ENCODE assay signal across 27 cellular contexts in genomic region chr7:70894799-70895198, GRCh38.
"Had no signal": no experiment of that assay in that cellular context is flagged by ENCODE, and none has a peak within 500 bp of the region (broad histone marks: within the 10 kb centered on the region; RNA-seq: fewer than 3 reads in every experiment).

No MANE protein-coding gene starts in this region.

- H3K4me3 Mint-ChIP-seq: activated CD4-positive, alpha-beta T cell treated with anti-CD3 and anti-CD28 coated beads for 36 hours; activated CD8-positive, alpha-beta T cell treated with anti-CD3 and anti-CD28 coated beads, Interleukin-2, amount 10 ng/mL, durations not matched to agents 7 days and 5 days; activated naive CD4-positive, alpha-beta T cell treated with anti-CD3 and anti-CD28 coated beads, Interleukin-2, amount 50 U/mL, for 24 hours; activated T-cell treated with anti-CD3 and anti-CD28 coated beads, Interleukin-2, amount 50 U/mL, for 24 hours; activated T-helper 1 cell treated with anti-CD3 and anti-CD28 coated beads, Interleukin-12 subunit alpha, Interleukin-12 subunit beta, Interleukin-2, Interleukin-4 antibody, amounts not matched to agents 30 ng/mL and 10 ng/mL and 1 ng/mL, durations not matched to agents 14 hours and 24 hours and 36 hours; T-cell had no signal

- H3K4me3 ChIP-seq: ascending aorta, body of pancreas, MG63, SK-N-MC had no signal

- H3K36me3 Mint-ChIP-seq: activated naive CD4-positive, alpha-beta T cell treated with anti-CD3 and anti-CD28 coated beads, Interleukin-2, amount 50 U/mL, for 24 hours; T-cell had no signal

- H3K27ac ChIP-seq: ascending aorta, body of pancreas, SK-N-MC, VCaP had no signal

- H3K4me1 Mint-ChIP-seq: activated CD4-positive, alpha-beta T cell treated with anti-CD3 and anti-CD28 coated beads for 36 hours; activated naive CD4-positive, alpha-beta T cell treated with anti-CD3 and anti-CD28 coated beads, Interleukin-2, amount 50 U/mL, for 24 hours; T-cell had no signal

- H3K9me3 ChIP-seq: MG63 had no signal

- H3K4me1 ChIP-seq: ascending aorta, body of pancreas had no signal

- ATAC-seq: activated CD4-positive, alpha-beta T cell treated with anti-CD3 and anti-CD28 coated beads for 36 hours; activated CD8-positive, alpha-beta T cell treated with anti-CD3 and anti-CD28 coated beads, Interleukin-2, amount 10 ng/mL, durations not matched to agents 7 days and 5 days; body of pancreas; Panc1; Right ventricle myocardium inferior; T-cell had no signal

- H3K36me3 ChIP-seq: ascending aorta, MG63 had no signal

- DNase-seq: activated CD4-positive, alpha-beta T cell treated with anti-CD3 and anti-CD28 coated beads for 36 hours; activated CD8-positive, alpha-beta T cell treated with anti-CD3 and anti-CD28 coated beads, Interleukin-2, amount 10 ng/mL, durations not matched to agents 7 days and 5 days; activated effector memory CD4-positive, alpha-beta T cell treated with Interleukin-2 at 50 U/mL for 16 hours; activated naive CD4-positive, alpha-beta T cell; activated T-cell treated with anti-CD3 and anti-CD28 coated beads, Interleukin-2, amount 50 U/mL, for 24 hours; body of pancreas; central memory CD4-positive, alpha-beta T cell; MG63; MV-4-11; NCI-H1092 treated with DMSO at 0.1 percent for 48 hours; NCI-H1436; NCI-H1694 treated with DMSO at 0.1 percent for 48 hours; NCI-H2029 treated with DMSO at 0.1 percent for 48 hours; NCI-H345; NCI-H510A; NCI-H526 treated with DMSO at 0.1 percent for 48 hours; NCI-H82; RPMI8226; T-cell; T-helper 2 cell had no signal

- H3K27me3 Mint-ChIP-seq: activated CD4-positive, alpha-beta T cell treated with anti-CD3 and anti-CD28 coated beads for 36 hours; activated naive CD4-positive, alpha-beta T cell treated with anti-CD3 and anti-CD28 coated beads, Interleukin-2, amount 50 U/mL, for 24 hours; activated T-cell treated with anti-CD3 and anti-CD28 coated beads, Interleukin-2, amount 50 U/mL, for 24 hours; T-cell had no signal

- H3K27me3 ChIP-seq: ascending aorta, body of pancreas, MG63 had no signal

- H3K27ac Mint-ChIP-seq: activated CD4-positive, alpha-beta T cell treated with anti-CD3 and anti-CD28 coated beads for 36 hours; activated CD8-positive, alpha-beta T cell treated with anti-CD3 and anti-CD28 coated beads, Interleukin-2, amount 10 ng/mL, durations not matched to agents 7 days and 5 days; activated naive CD4-positive, alpha-beta T cell treated with anti-CD3 and anti-CD28 coated beads, Interleukin-2, amount 50 U/mL, for 24 hours; activated T-cell treated with anti-CD3 and anti-CD28 coated beads, Interleukin-2, amount 50 U/mL, for 24 hours; activated T-helper 1 cell treated with anti-CD3 and anti-CD28 coated beads, Interleukin-12 subunit alpha, Interleukin-12 subunit beta, Interleukin-2, Interleukin-4 antibody, amounts not matched to agents 30 ng/mL and 10 ng/mL and 1 ng/mL, durations not matched to agents 14 hours and 24 hours and 36 hours; T-cell had no signal
